In the genomic region with DNA sequence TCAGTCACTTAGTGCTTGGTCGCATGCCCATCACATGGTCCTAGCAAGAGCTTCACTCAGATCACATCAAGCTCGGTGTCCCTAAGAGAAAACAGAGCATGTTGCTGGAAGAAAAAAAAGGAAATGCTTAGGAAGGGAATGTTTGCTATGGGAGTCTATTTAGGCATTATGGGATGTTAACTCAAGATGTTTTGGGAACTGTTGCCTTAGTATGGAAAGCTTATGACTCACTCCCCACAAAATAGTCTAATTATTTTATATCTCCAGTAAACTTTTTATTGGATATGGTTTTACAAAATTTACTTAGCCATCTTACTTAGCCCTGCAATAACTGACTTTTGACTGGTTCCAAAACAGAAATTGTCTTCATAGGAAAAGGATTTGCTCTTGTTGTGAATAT, we compare ENCODE assay signal across 24 cellular contexts.
"Had no signal": no experiment of that assay in that cellular context is flagged by ENCODE, and none has a peak within 500 bp of the region (broad histone marks: within the 10 kb centered on the region; RNA-seq: fewer than 3 reads in every experiment).

No MANE protein-coding gene starts in this region.

- H3K27ac ChIP-seq: WERI-Rb-1 had no signal

- H3K36me3 ChIP-seq: MG63, WERI-Rb-1 had no signal

- H3K9me3 ChIP-seq: MG63 had no signal

- DNase-seq: activated CD4-positive, alpha-beta memory T cell treated with anti-CD3 and anti-CD28 coated beads, Interleukin-2, amount 10 ng/mL, durations not matched to agents 7 days and 5 days; activated CD4-positive, alpha-beta T cell treated with anti-CD3 and anti-CD28 coated beads for 1 hour; activated CD4-positive, alpha-beta T cell treated with anti-CD3 and anti-CD28 coated beads for 48 hours; activated CD4-positive, CD25-positive, alpha-beta regulatory T cell; activated CD8-positive, alpha-beta memory T cell treated with anti-CD3 and anti-CD28 coated beads for 24 hours; activated CD8-positive, alpha-beta memory T cell treated with anti-CD3 and anti-CD28 coated beads, Interleukin-2, amount 10 ng/mL, durations not matched to agents 7 days and 5 days; activated CD8-positive, alpha-beta memory T cell treated with anti-CD3 and anti-CD28 coated beads, Interleukin-2, amount 50 U/mL, for 48 hours; activated effector memory CD4-positive, alpha-beta T cell treated with Interleukin-2 at 50 U/mL for 16 hours; activated naive CD4-positive, alpha-beta T cell treated with anti-CD3 and anti-CD28 coated beads, Interleukin-2, amount 10 ng/mL, durations not matched to agents 7 days and 5 days; activated naive CD8-positive, alpha-beta T cell treated with anti-CD3 and anti-CD28 coated beads, Interleukin-2, amount 50 U/mL, for 24 hours; activated T-cell treated with anti-CD3 and anti-CD28 coated beads, Interleukin-2, amount 50 U/mL, for 48 hours; anterior cingulate cortex; central memory CD4-positive, alpha-beta T cell; MG63; NCI-H1048; NCI-H1105 treated with DMSO at 0.1 percent for 48 hours; NCI-H1436; NCI-H1694 treated with DMSO at 0.1 percent for 48 hours; NCI-H2029; NCI-H345; NCI-H524 treated with DMSO at 0.1 percent for 48 hours; Right ventricle myocardium superior; T1000; WERI-Rb-1 had no signal

- H3K4me3 ChIP-seq: MG63 had no signal

- ATAC-seq: activated CD8-positive, alpha-beta memory T cell treated with anti-CD3 and anti-CD28 coated beads, Interleukin-2, amount 10 ng/mL, durations not matched to agents 7 days and 5 days; activated naive CD8-positive, alpha-beta T cell treated with anti-CD3 and anti-CD28 coated beads, Interleukin-2, amount 50 U/mL, for 24 hours had no signal

- H3K27me3 ChIP-seq: MG63 had no signal
